ENCODE assay signal across 1 cellular context in the genomic region with DNA sequence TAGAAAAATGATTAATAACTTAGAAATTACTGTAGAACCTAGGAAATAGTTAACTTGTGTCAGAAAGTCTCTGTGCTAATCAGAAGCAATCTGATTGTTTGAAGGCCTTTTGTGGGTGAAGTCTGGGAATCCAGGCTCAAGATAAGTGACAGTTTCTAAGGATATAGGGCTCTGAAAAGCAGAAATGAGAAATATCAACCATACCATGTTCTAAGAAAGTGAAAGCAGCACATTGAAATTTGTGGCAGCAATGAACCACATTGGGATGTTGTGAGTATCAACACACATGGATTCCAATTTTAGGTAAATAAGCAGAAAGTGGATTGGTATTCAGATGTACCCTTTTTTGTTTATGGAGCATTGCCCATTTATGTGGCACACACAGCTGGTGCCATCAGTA.
TF ChIP-seq lines count a peak whose summit lies in the region.

No MANE protein-coding gene starts in this region.

TF ChIP-seq in GM12878, 131 proteins besides CTCF, POLR2A, EP300 and RAD21 (continued from another document):
- no peak for TF ChIP-seq MAX (IDR thresholded peaks at IDR 0.05; ENCODE audit: low read depth, low read length)
